Comparison of ENCODE assay signal across 15 cellular contexts in the genomic region with DNA sequence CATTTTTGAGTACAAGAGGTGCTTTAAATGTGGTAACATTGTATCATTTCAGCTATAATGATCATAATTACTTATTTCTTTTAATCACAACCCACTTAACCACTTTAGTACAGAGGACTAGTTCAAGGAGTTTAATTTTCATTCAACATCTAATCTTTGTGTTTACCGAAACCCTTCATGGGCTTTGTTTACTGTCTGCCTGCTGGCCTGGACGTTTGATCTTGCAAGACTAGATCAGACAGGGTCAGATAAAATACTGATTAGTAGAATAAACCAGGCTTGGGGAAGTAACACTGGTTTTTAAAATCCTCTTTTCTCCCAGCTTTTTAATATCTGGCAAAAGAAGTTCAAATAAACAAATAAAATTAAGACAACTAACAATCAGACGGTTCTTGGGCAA.
DNase-seq lines count a peak whose midpoint lies in the region; ATAC-seq and TF ChIP-seq lines count a peak whose summit lies in the region.
"Had no signal": no experiment of that assay in that cellular context is flagged by ENCODE, and none has a peak within 500 bp of the region (broad histone marks: within the 10 kb centered on the region; RNA-seq: fewer than 3 reads in every experiment).

No MANE protein-coding gene starts in this region.

- H2BK5ac ChIP-seq in mesendoderm (ENCODE audit: low read length): no peak overlapping the region

- H3K18ac ChIP-seq in mesendoderm (ENCODE audit: low read length): no peak overlapping the region

- no peak for ATAC-seq in GM18502 (IDR thresholded peaks at IDR 0.05; ENCODE audit: poor library complexity, unreplicated experiment)
- ATAC-seq: K562 had no signal

- H3K27me3 ChIP-seq in mesendoderm (ENCODE audit: insufficient read depth, low read length, poor library complexity) (no peaks in the 10 kb centered on the region), ovary (peaks cover 3% of the 10 kb centered on the region)
- H3K27me3 ChIP-seq: BLaER1 had no signal

- H3K9ac ChIP-seq in mesendoderm (ENCODE audit: low read length): no peak overlapping the region
- H3K9ac ChIP-seq: BLaER1 had no signal

- DNase-seq in NCI-H2227 treated with DMSO at 0.1 percent for 48 hours (lab: John Stamatoyannopoulos, UW) (peak; percentile 13), NCI-H2227 (lab: John Stamatoyannopoulos, UW; ENCODE audit: unreplicated experiment) (no peak), NCI-H146 treated with DMSO at 0.1 percent for 48 hours (lab: John Stamatoyannopoulos, UW; ENCODE audit: unreplicated experiment) (peak; percentile 53), NCI-H510A treated with DMSO at 0.1 percent for 48 hours (lab: John Stamatoyannopoulos, UW) (peak; percentile 74), mesendoderm (peak; percentile 8), ovary (no peak), NCI-H2081 treated with DMSO at 0.1 percent for 48 hours (lab: John Stamatoyannopoulos, UW) (no peak)
- DNase-seq: 8988T, HCEC 1CT, OCI-M1, RPMI8226, T-helper 2 cell had no signal

- no peaks in the 10 kb centered on the region for H3K4me1 ChIP-seq in mesendoderm (ENCODE audit: control insufficient read depth, low read depth, low read length)
- H3K4me1 ChIP-seq in ovary (ENCODE audit: insufficient read depth): no peaks in the 10 kb centered on the region
- H3K4me1 ChIP-seq: BLaER1 had no signal

- H3K79me1 ChIP-seq in mesendoderm (ENCODE audit: low read length): no peaks in the 10 kb centered on the region

- H3K56ac ChIP-seq in mesendoderm (ENCODE audit: low read length): no peak overlapping the region

- H3K27ac ChIP-seq in mesendoderm (ENCODE audit: low read depth, low read length): no peak overlapping the region
- H3K27ac ChIP-seq in ovary: no peak overlapping the region
- H3K27ac ChIP-seq: BLaER1 had no signal

- TF ChIP-seq EP300 in ovary (IDR thresholded peaks at IDR 0.05): no peak

- no CpG with 5 or more reads among the region's 3 CpGs for WGBS in mesendoderm (ENCODE audit: extremely low coverage, insufficient coverage, low lambda C conversion rate)
- WGBS in ovary, 3 donors: 73 to 82% (median 74%) methylated on average over 3 of the region's 3 CpGs

- H4K5ac ChIP-seq in mesendoderm (ENCODE audit: low read length): no peak overlapping the region

- no peak overlapping the region for H4K8ac ChIP-seq in mesendoderm (ENCODE audit: low read depth, low read length)

- H3K4ac ChIP-seq in mesendoderm (ENCODE audit: low read depth, low read length): no peak overlapping the region

- no peaks in the 10 kb centered on the region for H3K79me2 ChIP-seq in mesendoderm (ENCODE audit: control insufficient read depth, insufficient read depth, low read length)

- no peaks in the 10 kb centered on the region for H3K36me3 ChIP-seq in mesendoderm (ENCODE audit: control insufficient read depth, insufficient read depth, low read length)
- H3K36me3 ChIP-seq in ovary: no peaks in the 10 kb centered on the region
- H3K36me3 ChIP-seq: BLaER1 had no signal

- H2AK5ac ChIP-seq in mesendoderm (ENCODE audit: low read length): no peak overlapping the region

- H3K9me3 ChIP-seq in ovary: no peaks in the 10 kb centered on the region
- H3K9me3 ChIP-seq: BLaER1 had no signal

- intact Hi-C loops in ovary (cut with DNase I): no loop called here

- H3K4me3 ChIP-seq in mesendoderm (ENCODE audit: low read length) (no peak overlapping the region), ovary (no peak overlapping the region)
- H3K4me3 ChIP-seq: BLaER1, K562 had no signal

- no peak for TF ChIP-seq POLR2A in ovary (IDR thresholded peaks at IDR 0.05)

- H2BK15ac ChIP-seq in mesendoderm (replicated peaks; ENCODE audit: low read depth): no peak overlapping the region

- H3K23ac ChIP-seq in mesendoderm (ENCODE audit: low read length): no peak overlapping the region

- no peak for TF ChIP-seq CTCF in ovary (IDR thresholded peaks at IDR 0.05)

- no peak overlapping the region for H3K4me2 ChIP-seq in mesendoderm (ENCODE audit: low read length)
- H3K4me2 ChIP-seq: BLaER1 had no signal

- H2BK120ac ChIP-seq in mesendoderm (ENCODE audit: low read depth, low read length): no peak overlapping the region

Comparison
In these comparisons a context has a peak if more than half of its experiments do, and no peak if none do; other contexts are left out.
1. DNase-seq: peak in NCI-H2227 treated with DMSO at 0.1 percent for 48 hours (single experiment), NCI-H146 treated with DMSO at 0.1 percent for 48 hours (single experiment), NCI-H510A treated with DMSO at 0.1 percent for 48 hours (single experiment) and mesendoderm (single experiment); none in NCI-H2227 (single experiment), ovary (0 of 5) and NCI-H2081 treated with DMSO at 0.1 percent for 48 hours (single experiment).